13 cellular contexts compared by ENCODE assay signal in genomic region chr22:41256254-41256897, GRCh38. TPM values are rescaled to one million over a fixed set of nuclear protein-coding genes. Genes with fewer than 3 reads are reported as not detected.
A peak's percentile ranks its signal among the peaks of the same experiment; 100 is the strongest.
DNase-seq lines count a peak whose midpoint lies in the region; ATAC-seq, FAIRE-seq and TF ChIP-seq lines count a peak whose summit lies in the region.
"Had no signal": no experiment of that assay in that cellular context is flagged by ENCODE, and none has a peak within 500 bp of the region (broad histone marks: within the 10 kb centered on the region; RNA-seq: fewer than 3 reads in every experiment).

No MANE protein-coding gene starts in this region.

- H3K9ac ChIP-seq in HepG2 (ENCODE audit: insufficient read depth, low read depth, low read length) = no peak overlapping the region

- ATAC-seq in HepG2 = no peak
- ATAC-seq in CD8-positive, alpha-beta T cell = no peak

- no peaks in the 10 kb centered on the region for H3K27me3 Mint-ChIP-seq in CD8-positive, alpha-beta T cell (ENCODE audit: low read depth)
- H3K27me3 Mint-ChIP-seq: brain had no signal

- no peak for TF ChIP-seq RAD21 in HepG2 (CRISPR knock-in tag; IDR thresholded peaks at IDR 0.05)

- H3K4me1 ChIP-seq in breast epithelium = no peaks in the 10 kb centered on the region
- no peaks in the 10 kb centered on the region for H3K4me1 ChIP-seq in HepG2 (ENCODE audit: insufficient read depth, low read length)
- no peaks in the 10 kb centered on the region for H3K4me1 ChIP-seq in CD8-positive, alpha-beta T cell (ENCODE audit: insufficient read depth, low read length)
- no peaks in the 10 kb centered on the region for H3K4me1 ChIP-seq in tibial nerve

- no peaks in the 10 kb centered on the region for H3K9me3 ChIP-seq in breast epithelium
- H3K9me3 ChIP-seq in HepG2 (ENCODE audit: low read length) = no peaks in the 10 kb centered on the region
- H3K9me3 ChIP-seq in CD8-positive, alpha-beta T cell (ENCODE audit: low read length) = no peaks in the 10 kb centered on the region
- H3K9me3 ChIP-seq in tibial nerve = no peaks in the 10 kb centered on the region
- H3K9me3 ChIP-seq: thoracic aorta had no signal

- H3K9me3 Mint-ChIP-seq in CD8-positive, alpha-beta T cell = no peaks in the 10 kb centered on the region
- H3K9me3 Mint-ChIP-seq: brain, neural crest cell had no signal

- TF ChIP-seq POLR2A in breast epithelium (IDR thresholded peaks at IDR 0.05) (no peak), HepG2 (IDR thresholded peaks at IDR 0.05; ENCODE audit: insufficient read depth in 1 of 2, low read depth in 2 of 2, low read length in 2 of 2) (no peak), tibial nerve (IDR thresholded peaks at IDR 0.05) (no peak)

- H4K20me1 ChIP-seq in HepG2 (ENCODE audit: insufficient read depth, low read length) = no peaks in the 10 kb centered on the region

- BruUV-seq in HepG2 (replicated peaks; lab: Mats Ljungman, UMichigan) = no TSS peak

- WGBS in HepG2 (ENCODE audit: low lambda C conversion rate) = 89% methylated on average over 5 of the region's 14 CpGs
- WGBS in tibial nerve, 2 donors = 71 to 79% methylated on average over 6 to 14 of the region's 14 CpGs

- H3K27me3 ChIP-seq in breast epithelium (no peaks in the 10 kb centered on the region), HepG2 (ENCODE audit: control insufficient read depth in 1 of 2, insufficient read depth in 2 of 2, low read length in 2 of 2) (no peaks in the 10 kb centered on the region), tibial nerve (no peaks in the 10 kb centered on the region)
- H3K27me3 ChIP-seq in CD8-positive, alpha-beta T cell (ENCODE audit: insufficient read depth, low read length) = no peaks in the 10 kb centered on the region

- H3K27ac ChIP-seq in breast epithelium = peak overlapping the region; percentile 45 to 63
- H3K27ac ChIP-seq in HepG2 (ENCODE audit: extremely low read length, insufficient read depth, low read length) = no peak overlapping the region
- H3K27ac ChIP-seq in CD8-positive, alpha-beta T cell (ENCODE audit: low read depth, low read length) = no peak overlapping the region
- H3K27ac ChIP-seq in coronary artery = no peak overlapping the region
- H3K27ac ChIP-seq in tibial nerve = peak overlapping the region in 1 of 4 donors; percentile 9
- H3K27ac ChIP-seq: thoracic aorta had no signal

- H3K27ac Mint-ChIP-seq in CD8-positive, alpha-beta T cell = no peak overlapping the region

- no peaks in the 10 kb centered on the region for H3K4me1 Mint-ChIP-seq in CD8-positive, alpha-beta T cell (ENCODE audit: low read depth)
- H3K4me1 Mint-ChIP-seq: brain, neural crest cell had no signal

- no peak overlapping the region for H3K4me3 Mint-ChIP-seq in CD8-positive, alpha-beta T cell
- H3K4me3 Mint-ChIP-seq: brain, neural crest cell had no signal

- no peak for FAIRE-seq in HTR-8/SVneo (lab: Jason Lieb, UNC)
- no peak for FAIRE-seq in HepG2 (lab: Jason Lieb, UNC)

- TF ChIP-seq EP300 in HepG2 (IDR thresholded peaks at IDR 0.05; ENCODE audit: low read depth in 2 of 2, low read length in 2 of 2) (no peak), HepG2 (CRISPR knock-in tag; IDR thresholded peaks at IDR 0.05; ENCODE audit: borderline replicate concordance) (no peak), tibial nerve (IDR thresholded peaks at IDR 0.05) (no peak)

- intact Hi-C loops in breast epithelium (cut with DNase I; ENCODE audit: low total_unique reads) (no loop called here), HepG2 (cut with micrococcal nuclease; ENCODE audit: unreplicated experiment) (no loop called here)
- intact Hi-C loops in CD8-positive, alpha-beta T cell (cut with DNase I, micrococcal nuclease) = no loop called here

- H2AFZ ChIP-seq in HepG2 (ENCODE audit: low read length) = no peak overlapping the region

- CTCF ChIA-PET in HepG2 (lab: Yijun Ruan, JAX; ENCODE audit: low intra/inter-chr PET ratio, low total read pairs) = no interaction called here
- CTCF ChIA-PET in CD8-positive, alpha-beta T cell (lab: Charles Lee) = interaction anchor here (1.3 to 2.2 kb wide), 2 partner anchors 19 to 271 kb away, joined by 3 to 7 read pairs; no protein-coding TSS in a partner anchor

- peaks cover 90% of the 10 kb centered on the region for H3K36me3 Mint-ChIP-seq in CD8-positive, alpha-beta T cell

- DNase-seq in AG10803 (ENCODE audit: low read depth) = peak; percentile 55
- DNase-seq in HTR-8/SVneo (ENCODE audit: insufficient read length, low spot score) = peak; percentile 33
- DNase-seq in breast epithelium (ENCODE audit: low spot score in 2 of 2) = peak in 1 of 2 donors; percentile 41
- DNase-seq in HepG2 (ENCODE audit: low spot score) = no peak
- no peak for DNase-seq in CD8-positive, alpha-beta T cell
- DNase-seq in coronary artery (ENCODE audit: low spot score) = no peak
- no peak for DNase-seq in ecto neural progenitor cell (ENCODE audit: low spot score)
- DNase-seq in tibial nerve (ENCODE audit: low spot score in 2 of 2) = no peak
- DNase-seq: NCI-H2107; stimulated activated CD4-positive, alpha-beta T cell treated with anti-CD3 and anti-CD28 coated beads, Interleukin-2, amount 100 ng/mL, for 48 hours had no signal

- TF ChIP-seq CTCF in AG10803 (conservative IDR thresholded peaks at IDR 0.05; ENCODE audit: low read length) (peak; percentile 14; the same call in 1 of the 2 replicates), breast epithelium (IDR thresholded peaks at IDR 0.05) (peak in 1 of 3 donors; percentile 33), HepG2 (CRISPR knock-in tag; IDR thresholded peaks at IDR 0.05) (no peak), coronary artery (IDR thresholded peaks at IDR 0.05) (no peak), tibial nerve (IDR thresholded peaks at IDR 0.05) (no peak)
- no peak for TF ChIP-seq CTCF in CD8-positive, alpha-beta T cell (IDR thresholded peaks at IDR 0.05)

- H3K36me3 ChIP-seq in breast epithelium (no peaks in the 10 kb centered on the region), HepG2 (replicated peaks in 1 of 2; ENCODE audit: control insufficient read depth in 1 of 2, insufficient read depth in 2 of 2, low read length in 2 of 2) (peaks cover 41 to 80% of the 10 kb centered on the region in 2 experiments), tibial nerve (peaks cover 5 to 100% (median 14%) of the 10 kb centered on the region in 3 donors)
- peaks cover 59% of the 10 kb centered on the region for H3K36me3 ChIP-seq in CD8-positive, alpha-beta T cell (ENCODE audit: insufficient read depth, low read length)

- POLR2A ChIA-PET in HepG2 (lab: Yijun Ruan, JAX) = interaction anchor here (0.7 to 1.0 kb wide), 3 partner anchors 9 to 212 kb away, joined by 3 to 4 read pairs (median 3); partner anchors contain the start of genes ACO2, PHF5A and RANGAP1
- POLR2A ChIA-PET in CD8-positive, alpha-beta T cell (lab: Charles Lee) = no interaction called here

- no peaks in the 10 kb centered on the region for H3K79me2 ChIP-seq in HepG2 (ENCODE audit: insufficient read depth, low read length)

- in situ Hi-C loops in HepG2 (cut with HindIII; ENCODE audit: extremely low pct_ligation_motif_present, low pct_unique_long_range_greater_than_20kb) = no loop called here

- no peak overlapping the region for H3K4me3 ChIP-seq in AG10803 (ENCODE audit: low read length)
- H3K4me3 ChIP-seq in breast epithelium = no peak overlapping the region
- no peak overlapping the region for H3K4me3 ChIP-seq in HepG2 (replicated peaks in 1 of 3; ENCODE audit: insufficient read depth in 1 of 3, low read depth in 2 of 3, low read length in 3 of 3)
- H3K4me3 ChIP-seq in CD8-positive, alpha-beta T cell (ENCODE audit: low read depth, low read length) = no peak overlapping the region
- H3K4me3 ChIP-seq in coronary artery = no peak overlapping the region
- H3K4me3 ChIP-seq in tibial nerve = no peak overlapping the region
- H3K4me3 ChIP-seq: thoracic aorta had no signal

- H3K4me2 ChIP-seq in HepG2 (ENCODE audit: low read depth, low read length) = no peak overlapping the region

RNA-seq across cellular contexts. Expression of gene CHADL, which starts 15.6 kb away (rescaled TPM):
- total RNA-seq in breast epithelium = 1 to 10 TPM; 1.3 to 3.7 (median 1.4) TPM
- total RNA-seq in HepG2 (2016; rRNA removed; fragmentation: Illumina TruSeq; extraction: Trizol) = 2.9 and 8.1 TPM in 2 replicates
- 0.88 and 1.3 TPM in 2 replicates for total RNA-seq in HepG2 (2016; cell fraction: cytosol; rRNA removed; fragmentation: Illumina TruSeq; extraction: Trizol; ENCODE audit: low read depth)
- 2.9 and 8.3 TPM in 2 replicates for total RNA-seq in HepG2 (2016; cell fraction: insoluble cytoplasmic fraction; rRNA removed; fragmentation: Illumina TruSeq; extraction: Trizol)
- 1.6 and 1.8 TPM in 2 replicates for total RNA-seq in HepG2 (2016; cell fraction: membrane; rRNA removed; fragmentation: Illumina TruSeq; extraction: Trizol)
- total RNA-seq in HepG2 (2016; cell fraction: nucleus; rRNA removed; fragmentation: Illumina TruSeq; extraction: Trizol) = 6.1 TPM in 2 replicates
- polyA plus RNA-seq in HepG2 (2011; rRNA removed) = 2.8 and 6.1 TPM in 2 replicates
- polyA plus RNA-seq in HepG2 (2011; cell fraction: cytosol; rRNA removed) = 2.6 and 5.3 TPM in 2 replicates
- polyA plus RNA-seq in HepG2 (2011; cell fraction: nucleus; rRNA removed) = 7.4 and 7.5 TPM in 2 replicates
- 1.9 and 2.5 TPM in 2 replicates for polyA plus RNA-seq in HepG2 (2012)
- polyA plus RNA-seq in HepG2 (2016; cell fraction: cytosol; fragmentation: Illumina TruSeq; extraction: Trizol; ENCODE audit: low read depth) = 0.71 and 1.1 TPM in 2 replicates
- polyA plus RNA-seq in HepG2 (2016; cell fraction: insoluble cytoplasmic fraction; fragmentation: Illumina TruSeq; extraction: Trizol; ENCODE audit: low read depth) = 2.5 and 3.1 TPM in 2 replicates
- polyA plus RNA-seq in HepG2 (2016; cell fraction: membrane; fragmentation: Illumina TruSeq; extraction: Trizol; ENCODE audit: low read depth) = 0.88 and 1.5 TPM in 2 replicates
- polyA plus RNA-seq in HepG2 (2016; cell fraction: nucleus; fragmentation: Illumina TruSeq; extraction: Trizol; ENCODE audit: insufficient read depth, low read depth) = 9.0 and 10.9 TPM in 2 replicates
- 0.07 and 3.2 TPM in 2 replicates for polyA minus RNA-seq in HepG2 (2011; rRNA and poly(A)+ RNA removed; ENCODE audit: low replicate concordance)
- polyA minus RNA-seq in HepG2 (2011; cell fraction: cytosol; rRNA and poly(A)+ RNA removed) = 2.1 and 2.4 TPM in 2 replicates
- 2.6 and 3.9 TPM in 2 replicates for polyA minus RNA-seq in HepG2 (2011; cell fraction: nucleus; rRNA and poly(A)+ RNA removed)
- total RNA-seq in CD8-positive, alpha-beta T cell = 1 to 10 TPM; 2.3 to 2.6 TPM
- total RNA-seq in tibial nerve = 10 to 100 TPM; 25.3 to 32.0 (median 27.5) TPM

RNA-seq across cellular contexts. Expression of gene RANGAP1, which starts 29.6 kb away (rescaled TPM):
- total RNA-seq in breast epithelium = 10 to 100 TPM; 29.8 to 54.1 (median 51.2) TPM
- total RNA-seq in HepG2 (2016; rRNA removed; fragmentation: Illumina TruSeq; extraction: Trizol) = 71.7 and 83.9 TPM in 2 replicates
- total RNA-seq in HepG2 (2016; cell fraction: cytosol; rRNA removed; fragmentation: Illumina TruSeq; extraction: Trizol; ENCODE audit: low read depth) = 10.6 and 11.9 TPM in 2 replicates
- 66.9 and 83.1 TPM in 2 replicates for total RNA-seq in HepG2 (2016; cell fraction: insoluble cytoplasmic fraction; rRNA removed; fragmentation: Illumina TruSeq; extraction: Trizol)
- total RNA-seq in HepG2 (2016; cell fraction: membrane; rRNA removed; fragmentation: Illumina TruSeq; extraction: Trizol) = 28.4 and 30.2 TPM in 2 replicates
- 45.7 and 49.7 TPM in 2 replicates for total RNA-seq in HepG2 (2016; cell fraction: nucleus; rRNA removed; fragmentation: Illumina TruSeq; extraction: Trizol)
- 51.8 and 53.8 TPM in 2 replicates for polyA plus RNA-seq in HepG2 (2011; rRNA removed)
- polyA plus RNA-seq in HepG2 (2011; cell fraction: cytosol; rRNA removed) = 40.4 and 58.2 TPM in 2 replicates
- 108 and 147 TPM in 2 replicates for polyA plus RNA-seq in HepG2 (2011; cell fraction: nucleus; rRNA removed)
- polyA plus RNA-seq in HepG2 (2012) = 34.5 and 50.8 TPM in 2 replicates
- 5.9 TPM in 2 replicates for polyA plus RNA-seq in HepG2 (2016; cell fraction: cytosol; fragmentation: Illumina TruSeq; extraction: Trizol; ENCODE audit: low read depth)
- polyA plus RNA-seq in HepG2 (2016; cell fraction: insoluble cytoplasmic fraction; fragmentation: Illumina TruSeq; extraction: Trizol; ENCODE audit: low read depth) = 56.5 and 66.2 TPM in 2 replicates
- 13.7 and 14.7 TPM in 2 replicates for polyA plus RNA-seq in HepG2 (2016; cell fraction: membrane; fragmentation: Illumina TruSeq; extraction: Trizol; ENCODE audit: low read depth)
- polyA plus RNA-seq in HepG2 (2016; cell fraction: nucleus; fragmentation: Illumina TruSeq; extraction: Trizol; ENCODE audit: insufficient read depth, low read depth) = 86.6 and 97.6 TPM in 2 replicates
- polyA minus RNA-seq in HepG2 (2011; rRNA and poly(A)+ RNA removed; ENCODE audit: low replicate concordance) = 97.7 and 166 TPM in 2 replicates
- polyA minus RNA-seq in HepG2 (2011; cell fraction: cytosol; rRNA and poly(A)+ RNA removed) = 35.8 and 36.2 TPM in 2 replicates
- 23.8 and 25.0 TPM in 2 replicates for polyA minus RNA-seq in HepG2 (2011; cell fraction: nucleus; rRNA and poly(A)+ RNA removed)
- 100 to 1,000 TPM; 200 to 210 TPM for total RNA-seq in CD8-positive, alpha-beta T cell
- 10 to 100 TPM; 42.0 to 78.7 (median 60.3) TPM for total RNA-seq in tibial nerve

RNA-seq across cellular contexts. Expression of gene ZC3H7B, which starts 44.9 kb away (rescaled TPM):
- total RNA-seq in breast epithelium (10 to 100 TPM; 24.0 to 33.1 (median 32.2) TPM), HepG2 (2016; rRNA removed; fragmentation: Illumina TruSeq; extraction: Trizol) (30.6 and 37.2 TPM in 2 replicates), tibial nerve (10 to 100 TPM; 45.0 to 74.9 (median 57.9) TPM)
- 3.6 and 4.3 TPM in 2 replicates for total RNA-seq in HepG2 (2016; cell fraction: cytosol; rRNA removed; fragmentation: Illumina TruSeq; extraction: Trizol; ENCODE audit: low read depth)
- 25.9 and 37.4 TPM in 2 replicates for total RNA-seq in HepG2 (2016; cell fraction: insoluble cytoplasmic fraction; rRNA removed; fragmentation: Illumina TruSeq; extraction: Trizol)
- 19.5 and 20.9 TPM in 2 replicates for total RNA-seq in HepG2 (2016; cell fraction: membrane; rRNA removed; fragmentation: Illumina TruSeq; extraction: Trizol)
- total RNA-seq in HepG2 (2016; cell fraction: nucleus; rRNA removed; fragmentation: Illumina TruSeq; extraction: Trizol) = 24.4 and 29.2 TPM in 2 replicates
- polyA plus RNA-seq in HepG2 (2011; rRNA removed) = 26.4 and 36.2 TPM in 2 replicates
- 17.5 and 23.0 TPM in 2 replicates for polyA plus RNA-seq in HepG2 (2011; cell fraction: cytosol; rRNA removed)
- polyA plus RNA-seq in HepG2 (2011; cell fraction: nucleus; rRNA removed) = 61.9 and 71.8 TPM in 2 replicates
- polyA plus RNA-seq in HepG2 (2012) = 29.1 and 32.8 TPM in 2 replicates
- 2.2 and 2.6 TPM in 2 replicates for polyA plus RNA-seq in HepG2 (2016; cell fraction: cytosol; fragmentation: Illumina TruSeq; extraction: Trizol; ENCODE audit: low read depth)
- 29.8 and 37.7 TPM in 2 replicates for polyA plus RNA-seq in HepG2 (2016; cell fraction: insoluble cytoplasmic fraction; fragmentation: Illumina TruSeq; extraction: Trizol; ENCODE audit: low read depth)
- 11.2 and 13.2 TPM in 2 replicates for polyA plus RNA-seq in HepG2 (2016; cell fraction: membrane; fragmentation: Illumina TruSeq; extraction: Trizol; ENCODE audit: low read depth)
- 57.8 and 58.1 TPM in 2 replicates for polyA plus RNA-seq in HepG2 (2016; cell fraction: nucleus; fragmentation: Illumina TruSeq; extraction: Trizol; ENCODE audit: insufficient read depth, low read depth)
- 22.0 and 41.9 TPM in 2 replicates for polyA minus RNA-seq in HepG2 (2011; rRNA and poly(A)+ RNA removed; ENCODE audit: low replicate concordance)
- polyA minus RNA-seq in HepG2 (2011; cell fraction: cytosol; rRNA and poly(A)+ RNA removed) = 19.4 and 19.8 TPM in 2 replicates
- 14.5 and 18.0 TPM in 2 replicates for polyA minus RNA-seq in HepG2 (2011; cell fraction: nucleus; rRNA and poly(A)+ RNA removed)
- total RNA-seq in CD8-positive, alpha-beta T cell = 10 to 100 TPM; 30.7 to 30.8 TPM

RNA-seq across cellular contexts. Expression of gene L3MBTL2, which starts 51.3 kb away (rescaled TPM):
- 10 to 100 TPM; 13.1 to 22.5 (median 17.0) TPM for total RNA-seq in breast epithelium
- total RNA-seq in HepG2 (2016; rRNA removed; fragmentation: Illumina TruSeq; extraction: Trizol) = 33.7 and 37.6 TPM in 2 replicates
- total RNA-seq in HepG2 (2016; cell fraction: cytosol; rRNA removed; fragmentation: Illumina TruSeq; extraction: Trizol; ENCODE audit: low read depth) = 2.0 and 2.6 TPM in 2 replicates
- total RNA-seq in HepG2 (2016; cell fraction: insoluble cytoplasmic fraction; rRNA removed; fragmentation: Illumina TruSeq; extraction: Trizol) = 33.9 and 35.3 TPM in 2 replicates
- 9.5 and 10.0 TPM in 2 replicates for total RNA-seq in HepG2 (2016; cell fraction: membrane; rRNA removed; fragmentation: Illumina TruSeq; extraction: Trizol)
- 18.8 and 19.9 TPM in 2 replicates for total RNA-seq in HepG2 (2016; cell fraction: nucleus; rRNA removed; fragmentation: Illumina TruSeq; extraction: Trizol)
- polyA plus RNA-seq in HepG2 (2011; rRNA removed) = 13.8 and 15.2 TPM in 2 replicates
- polyA plus RNA-seq in HepG2 (2011; cell fraction: cytosol; rRNA removed) = 11.1 and 12.2 TPM in 2 replicates
- polyA plus RNA-seq in HepG2 (2011; cell fraction: nucleus; rRNA removed) = 22.6 and 24.9 TPM in 2 replicates
- 8.5 and 9.8 TPM in 2 replicates for polyA plus RNA-seq in HepG2 (2012)
- polyA plus RNA-seq in HepG2 (2016; cell fraction: cytosol; fragmentation: Illumina TruSeq; extraction: Trizol; ENCODE audit: low read depth) = 1.4 and 1.9 TPM in 2 replicates
- polyA plus RNA-seq in HepG2 (2016; cell fraction: insoluble cytoplasmic fraction; fragmentation: Illumina TruSeq; extraction: Trizol; ENCODE audit: low read depth) = 23.7 and 29.8 TPM in 2 replicates
- polyA plus RNA-seq in HepG2 (2016; cell fraction: membrane; fragmentation: Illumina TruSeq; extraction: Trizol; ENCODE audit: low read depth) = 4.5 and 4.6 TPM in 2 replicates
- 29.0 and 31.3 TPM in 2 replicates for polyA plus RNA-seq in HepG2 (2016; cell fraction: nucleus; fragmentation: Illumina TruSeq; extraction: Trizol; ENCODE audit: insufficient read depth, low read depth)
- polyA minus RNA-seq in HepG2 (2011; rRNA and poly(A)+ RNA removed; ENCODE audit: low replicate concordance) = 21.4 and 43.9 TPM in 2 replicates
- polyA minus RNA-seq in HepG2 (2011; cell fraction: cytosol; rRNA and poly(A)+ RNA removed) = 8.2 and 8.3 TPM in 2 replicates
- polyA minus RNA-seq in HepG2 (2011; cell fraction: nucleus; rRNA and poly(A)+ RNA removed) = 10.6 and 11.2 TPM in 2 replicates
- 10 to 100 TPM; 16.3 to 20.3 TPM for total RNA-seq in CD8-positive, alpha-beta T cell
- 10 to 100 TPM; 21.2 to 27.4 (median 24.3) TPM for total RNA-seq in tibial nerve

Comparison
In these comparisons a context has a peak if more than half of its experiments do, and no peak if none do; other contexts are left out.
1. DNase-seq: peak in AG10803 (single experiment) and HTR-8/SVneo (single experiment); none in HepG2 (single experiment), CD8-positive, alpha-beta T cell (0 of 7), coronary artery (single experiment), ecto neural progenitor cell (single experiment) and tibial nerve (0 of 2).
2. H3K27ac ChIP-seq: peak in breast epithelium (2 of 2); none in HepG2 (single experiment), CD8-positive, alpha-beta T cell (single experiment) and coronary artery (0 of 2).